Comparison of ENCODE assay signal across 16 cellular contexts in genomic region chr7:134121632-134122139, GRCh38. TPM values are rescaled to one million over a fixed set of nuclear protein-coding genes. Genes with fewer than 3 reads are reported as not detected.
DNase-seq lines count a peak whose midpoint lies in the region; ATAC-seq and TF ChIP-seq lines count a peak whose summit lies in the region.
"Had no signal": no experiment of that assay in that cellular context is flagged by ENCODE, and none has a peak within 500 bp of the region (broad histone marks: within the 10 kb centered on the region; RNA-seq: fewer than 3 reads in every experiment).

No MANE protein-coding gene starts in this region.

- no peak overlapping the region for H3K4me2 ChIP-seq in Loucy (ENCODE audit: low read depth, low read length, poor library complexity, severe bottlenecking)
- H3K4me2 ChIP-seq: SK-N-SH had no signal

- no peaks in the 10 kb centered on the region for H3K4me1 Mint-ChIP-seq in activated CD8-positive, alpha-beta T cell treated with anti-CD3 and anti-CD28 coated beads for 36 hours (ENCODE audit: low read depth)

- no peaks in the 10 kb centered on the region for H3K36me3 ChIP-seq in Loucy (ENCODE audit: insufficient read depth, low read length)

- no peaks in the 10 kb centered on the region for H4K20me1 ChIP-seq in Loucy (ENCODE audit: insufficient read depth, low read length, poor library complexity, severe bottlenecking)

- DNase-seq in CD1c-positive myeloid dendritic cell (ENCODE audit: extremely low spot score) (peak; percentile 44), OCI-M1 (lab: John Stamatoyannopoulos, UW) (peak; percentile 3), left lobe of liver (ENCODE audit: low spot score) (no peak), 8988T (no peak), NCI-H2196 treated with DMSO at 0.1 percent for 48 hours (lab: John Stamatoyannopoulos, UW; ENCODE audit: unreplicated experiment) (no peak), NCI-H1105 (lab: John Stamatoyannopoulos, UW) (no peak)
- DNase-seq in activated CD8-positive, alpha-beta T cell treated with anti-CD3 and anti-CD28 coated beads for 36 hours = no peak
- DNase-seq: DMS 273 treated with DMSO at 0.1 percent for 48 hours, GOT3, HFFc6, NCI-H1092, NCI-H1694, PC-3, SK-N-SH, T-helper 2 cell had no signal

- no peaks in the 10 kb centered on the region for H3K36me3 Mint-ChIP-seq in activated CD8-positive, alpha-beta T cell treated with anti-CD3 and anti-CD28 coated beads for 36 hours (ENCODE audit: low read depth)

- H3K4me3 ChIP-seq in Loucy (ENCODE audit: low read length, poor library complexity, severe bottlenecking) = no peak overlapping the region

- no peak overlapping the region for H3K4me3 Mint-ChIP-seq in activated CD8-positive, alpha-beta T cell treated with anti-CD3 and anti-CD28 coated beads for 36 hours
- H3K4me3 Mint-ChIP-seq: HFFc6 had no signal

- H3K9me3 Mint-ChIP-seq in activated CD8-positive, alpha-beta T cell treated with anti-CD3 and anti-CD28 coated beads for 36 hours = no peaks in the 10 kb centered on the region
- H3K9me3 Mint-ChIP-seq: HFFc6 had no signal

- no peak for TF ChIP-seq CTCF in Loucy (conservative IDR thresholded peaks at IDR 0.05; ENCODE audit: low read length)
- TF ChIP-seq CTCF in activated CD8-positive, alpha-beta T cell treated with anti-CD3 and anti-CD28 coated beads for 36 hours (IDR thresholded peaks at IDR 0.05) = no peak

- peaks cover 8% of the 10 kb centered on the region for H3K4me1 ChIP-seq in Loucy (ENCODE audit: insufficient read depth, low read length, poor library complexity, severe bottlenecking)

- H3K27me3 ChIP-seq in Loucy (ENCODE audit: insufficient read depth, low read length, poor library complexity, severe bottlenecking) = no peaks in the 10 kb centered on the region

- peak; percentile 25 for ATAC-seq in left lobe of liver
- no peak for ATAC-seq in activated CD8-positive, alpha-beta T cell treated with anti-CD3 and anti-CD28 coated beads for 36 hours
- ATAC-seq: PC-3 had no signal

- H3K27me3 Mint-ChIP-seq in activated CD8-positive, alpha-beta T cell treated with anti-CD3 and anti-CD28 coated beads for 36 hours = no peaks in the 10 kb centered on the region

- intact Hi-C loops in activated CD8-positive, alpha-beta T cell treated with anti-CD3 and anti-CD28 coated beads for 36 hours (cut with micrococcal nuclease) = no loop called here

- H3K9ac ChIP-seq in Loucy (ENCODE audit: low read depth, low read length, poor library complexity, severe bottlenecking) = no peak overlapping the region
- H3K9ac ChIP-seq: SK-N-SH had no signal

- CTCF ChIA-PET in activated CD8-positive, alpha-beta T cell treated with anti-CD3 and anti-CD28 coated beads for 36 hours (lab: Charles Lee) = interaction anchor here (2.4 kb wide), 1 partner anchor 19 kb away, joined by 9 read pairs; no protein-coding TSS in a partner anchor

- H2AFZ ChIP-seq in Loucy (ENCODE audit: low read length) = 0 out of 2 replicates have a peak overlapping the region, but pooled peaks have one; percentile 24

- no peaks in the 10 kb centered on the region for H3K9me2 ChIP-seq in Loucy (replicated peaks; ENCODE audit: low read depth, low read length)
- H3K9me2 ChIP-seq: SK-N-SH had no signal

- no peaks in the 10 kb centered on the region for H3K79me2 ChIP-seq in Loucy (ENCODE audit: insufficient read depth, low read length)

- no peaks in the 10 kb centered on the region for H3F3A ChIP-seq in Loucy (ENCODE audit: low read depth)

- H3K27ac Mint-ChIP-seq in activated CD8-positive, alpha-beta T cell treated with anti-CD3 and anti-CD28 coated beads for 36 hours = no peak overlapping the region
- H3K27ac Mint-ChIP-seq: HFFc6 had no signal

- H3K9me3 ChIP-seq in Loucy (ENCODE audit: insufficient read depth, low read depth, low read length) = no peaks in the 10 kb centered on the region
- H3K9me3 ChIP-seq: SK-N-SH had no signal

- POLR2A ChIA-PET in activated CD8-positive, alpha-beta T cell treated with anti-CD3 and anti-CD28 coated beads for 36 hours (lab: Charles Lee) = no interaction called here

RNA-seq across cellular contexts. Expression of gene LRGUK, which starts 5.5 kb away (rescaled TPM):
- total RNA-seq in left lobe of liver = 0.15 TPM
- total RNA-seq in activated CD8-positive, alpha-beta T cell treated with anti-CD3 and anti-CD28 coated beads for 36 hours = under 1 TPM in 1 of 2 experiments, not detected in 1; 0.09 TPM

Comparison
In these comparisons a context has a peak if more than half of its experiments do, and no peak if none do; other contexts are left out.
1. DNase-seq: peak in CD1c-positive myeloid dendritic cell (single experiment) and OCI-M1 (single experiment); none in left lobe of liver (single experiment), activated CD8-positive, alpha-beta T cell treated with anti-CD3 and anti-CD28 coated beads for 36 hours (single experiment), 8988T (single experiment), NCI-H2196 treated with DMSO at 0.1 percent for 48 hours (single experiment) and NCI-H1105 (single experiment).